ENCODE assay signal across 11 cellular contexts in genomic region chr22:31217890-31218287, GRCh38. TPM values are rescaled to one million over a fixed set of nuclear protein-coding genes. Genes with fewer than 3 reads are reported as not detected.
DNase-seq lines count a peak whose midpoint lies in the region; ATAC-seq and TF ChIP-seq lines count a peak whose summit lies in the region.
"Had no signal": no experiment of that assay in that cellular context is flagged by ENCODE, and none has a peak within 500 bp of the region (broad histone marks: within the 10 kb centered on the region; RNA-seq: fewer than 3 reads in every experiment).

No MANE protein-coding gene starts in this region.

- POLR2A ChIA-PET in activated naive CD8-positive, alpha-beta T cell treated with anti-CD3 and anti-CD28 coated beads, Interleukin-2, amount 10 ng/mL, durations not matched to agents 7 days and 5 days (lab: Charles Lee) = no interaction called here

- peak overlapping the region; percentile 55 for H3K27ac Mint-ChIP-seq in activated naive CD8-positive, alpha-beta T cell treated with anti-CD3 and anti-CD28 coated beads, Interleukin-2, amount 10 ng/mL, durations not matched to agents 7 days and 5 days
- H3K27ac Mint-ChIP-seq in activated naive CD8-positive, alpha-beta T cell treated with anti-CD3 and anti-CD28 coated beads for 36 hours = no peak overlapping the region
- peak overlapping the region; percentile 27 to 51 for H3K27ac Mint-ChIP-seq in natural killer cell

- ATAC-seq in activated naive CD8-positive, alpha-beta T cell treated with anti-CD3 and anti-CD28 coated beads, Interleukin-2, amount 10 ng/mL, durations not matched to agents 7 days and 5 days (ENCODE audit: low read depth) = no peak
- ATAC-seq in natural killer cell = no peak
- no peak for ATAC-seq in upper lobe of left lung (ENCODE audit: low FRiP score in 2 of 2)
- ATAC-seq in HG02610 (IDR thresholded peaks at IDR 0.05; ENCODE audit: unreplicated experiment) = no peak

- 14 to 24% methylated on average over 2 of the region's 2 CpGs for WGBS in upper lobe of left lung, 2 donors

- TF ChIP-seq CTCF in natural killer cell (IDR thresholded peaks at IDR 0.05) = no peak
- TF ChIP-seq CTCF in upper lobe of left lung (IDR thresholded peaks at IDR 0.05) = no peak

- H3K4me3 Mint-ChIP-seq in activated naive CD8-positive, alpha-beta T cell treated with anti-CD3 and anti-CD28 coated beads, Interleukin-2, amount 10 ng/mL, durations not matched to agents 7 days and 5 days = no peak overlapping the region
- H3K4me3 Mint-ChIP-seq in activated naive CD8-positive, alpha-beta T cell treated with anti-CD3 and anti-CD28 coated beads for 36 hours = no peak overlapping the region
- no peak overlapping the region for H3K4me3 Mint-ChIP-seq in natural killer cell

- no peak overlapping the region for H3K4me3 ChIP-seq in upper lobe of left lung

- peaks cover 43 to 70% (median 64%) of the 10 kb centered on the region in 4 donors for H3K4me1 ChIP-seq in upper lobe of left lung

- intact Hi-C loops in natural killer cell (cut with micrococcal nuclease) = no loop called here

- peaks cover 0 to 3% (median 0%) of the 10 kb centered on the region in 4 donors for H3K36me3 ChIP-seq in upper lobe of left lung
- H3K36me3 ChIP-seq: BE2C had no signal

- H3K27me3 Mint-ChIP-seq in activated naive CD8-positive, alpha-beta T cell treated with anti-CD3 and anti-CD28 coated beads, Interleukin-2, amount 10 ng/mL, durations not matched to agents 7 days and 5 days = no peaks in the 10 kb centered on the region
- H3K27me3 Mint-ChIP-seq in activated naive CD8-positive, alpha-beta T cell treated with anti-CD3 and anti-CD28 coated beads for 36 hours = no peaks in the 10 kb centered on the region
- H3K27me3 Mint-ChIP-seq in natural killer cell (ENCODE audit: low read depth in 2 of 2) = no peaks in the 10 kb centered on the region

- no peaks in the 10 kb centered on the region for H3K9me3 Mint-ChIP-seq in activated naive CD8-positive, alpha-beta T cell treated with anti-CD3 and anti-CD28 coated beads, Interleukin-2, amount 10 ng/mL, durations not matched to agents 7 days and 5 days
- no peaks in the 10 kb centered on the region for H3K9me3 Mint-ChIP-seq in activated naive CD8-positive, alpha-beta T cell treated with anti-CD3 and anti-CD28 coated beads for 36 hours
- H3K9me3 Mint-ChIP-seq in natural killer cell = no peaks in the 10 kb centered on the region

- TF ChIP-seq POLR2A in upper lobe of left lung (IDR thresholded peaks at IDR 0.05) = no peak

- no peaks in the 10 kb centered on the region for H3K27me3 ChIP-seq in upper lobe of left lung
- H3K27me3 ChIP-seq: BE2C had no signal

- no peaks in the 10 kb centered on the region for H3K9me3 ChIP-seq in upper lobe of left lung
- H3K9me3 ChIP-seq: BE2C had no signal

- peak overlapping the region; percentile 67 to 96 (median 83) for H3K27ac ChIP-seq in upper lobe of left lung

- H3K36me3 Mint-ChIP-seq in activated naive CD8-positive, alpha-beta T cell treated with anti-CD3 and anti-CD28 coated beads, Interleukin-2, amount 10 ng/mL, durations not matched to agents 7 days and 5 days = peaks cover 15% of the 10 kb centered on the region
- H3K36me3 Mint-ChIP-seq in activated naive CD8-positive, alpha-beta T cell treated with anti-CD3 and anti-CD28 coated beads for 36 hours = peaks cover 24% of the 10 kb centered on the region
- H3K36me3 Mint-ChIP-seq in natural killer cell = no peaks in the 10 kb centered on the region

- TF ChIP-seq EP300 in upper lobe of left lung (IDR thresholded peaks at IDR 0.05) = no peak

- DNase-seq in activated naive CD8-positive, alpha-beta T cell treated with anti-CD3 and anti-CD28 coated beads, Interleukin-2, amount 10 ng/mL, durations not matched to agents 7 days and 5 days = no peak
- DNase-seq in activated naive CD8-positive, alpha-beta T cell treated with anti-CD3 and anti-CD28 coated beads for 36 hours = no peak
- DNase-seq in dermis blood vessel endothelial cell (peak; percentile 65), natural killer cell (no peak), upper lobe of left lung (no peak), hippocampal formation (lab: John Stamatoyannopoulos, UW) (no peak), DMS79 treated with DMSO at 0.1 percent for 48 hours (lab: John Stamatoyannopoulos, UW) (no peak)
- DNase-seq: activated gamma-delta T cell treated with Interleukin-2 at 50 U/mL for 16 hours, BE2C, T-helper 2 cell had no signal

- H3K4me1 Mint-ChIP-seq in activated naive CD8-positive, alpha-beta T cell treated with anti-CD3 and anti-CD28 coated beads, Interleukin-2, amount 10 ng/mL, durations not matched to agents 7 days and 5 days = peaks cover 35% of the 10 kb centered on the region
- H3K4me1 Mint-ChIP-seq in activated naive CD8-positive, alpha-beta T cell treated with anti-CD3 and anti-CD28 coated beads for 36 hours = peaks cover 47% of the 10 kb centered on the region
- H3K4me1 Mint-ChIP-seq in natural killer cell = peaks cover 18 to 26% of the 10 kb centered on the region in 2 donors

RNA-seq across cellular contexts. Expression of gene LIMK2, which starts 5.8 kb away (rescaled TPM):
- total RNA-seq in activated naive CD8-positive, alpha-beta T cell treated with anti-CD3 and anti-CD28 coated beads, Interleukin-2, amount 10 ng/mL, durations not matched to agents 7 days and 5 days = 10 to 100 TPM; 38.9 to 39.9 TPM
- 10 to 100 TPM; 28.9 to 30.1 TPM for total RNA-seq in activated naive CD8-positive, alpha-beta T cell treated with anti-CD3 and anti-CD28 coated beads for 36 hours
- total RNA-seq in dermis blood vessel endothelial cell (94.0 and 103 TPM in 2 replicates), natural killer cell (10 to 100 TPM; 17.2 to 28.6 (median 19.1) TPM), upper lobe of left lung (100 to 1,000 TPM in 2 of 6 donors, 10 to 100 TPM in 4; 44.5 to 141 (median 75.8) TPM)

RNA-seq across cellular contexts. Expression of gene RNF185, which starts 57.9 kb away (rescaled TPM):
- total RNA-seq in activated naive CD8-positive, alpha-beta T cell treated with anti-CD3 and anti-CD28 coated beads, Interleukin-2, amount 10 ng/mL, durations not matched to agents 7 days and 5 days = 10 to 100 TPM; 21.8 to 22.4 TPM
- 10 to 100 TPM; 20.5 to 21.3 TPM for total RNA-seq in activated naive CD8-positive, alpha-beta T cell treated with anti-CD3 and anti-CD28 coated beads for 36 hours
- total RNA-seq in dermis blood vessel endothelial cell (30.3 and 34.3 TPM in 2 replicates), natural killer cell (10 to 100 TPM; 12.4 to 15.0 (median 13.2) TPM), upper lobe of left lung (10 to 100 TPM; 17.8 to 40.0 (median 34.1) TPM)
